Comparison of ENCODE assay signal across 1 cellular context in genomic region chr17:60392845-60393702, GRCh38.
TF ChIP-seq lines count a peak whose summit lies in the region.

No MANE protein-coding gene starts in this region.

TF ChIP-seq in K562, 482 proteins besides CTCF, POLR2A, EP300 and RAD21 (continued from another document and continues in another):
- TF ChIP-seq, protein P1, sequence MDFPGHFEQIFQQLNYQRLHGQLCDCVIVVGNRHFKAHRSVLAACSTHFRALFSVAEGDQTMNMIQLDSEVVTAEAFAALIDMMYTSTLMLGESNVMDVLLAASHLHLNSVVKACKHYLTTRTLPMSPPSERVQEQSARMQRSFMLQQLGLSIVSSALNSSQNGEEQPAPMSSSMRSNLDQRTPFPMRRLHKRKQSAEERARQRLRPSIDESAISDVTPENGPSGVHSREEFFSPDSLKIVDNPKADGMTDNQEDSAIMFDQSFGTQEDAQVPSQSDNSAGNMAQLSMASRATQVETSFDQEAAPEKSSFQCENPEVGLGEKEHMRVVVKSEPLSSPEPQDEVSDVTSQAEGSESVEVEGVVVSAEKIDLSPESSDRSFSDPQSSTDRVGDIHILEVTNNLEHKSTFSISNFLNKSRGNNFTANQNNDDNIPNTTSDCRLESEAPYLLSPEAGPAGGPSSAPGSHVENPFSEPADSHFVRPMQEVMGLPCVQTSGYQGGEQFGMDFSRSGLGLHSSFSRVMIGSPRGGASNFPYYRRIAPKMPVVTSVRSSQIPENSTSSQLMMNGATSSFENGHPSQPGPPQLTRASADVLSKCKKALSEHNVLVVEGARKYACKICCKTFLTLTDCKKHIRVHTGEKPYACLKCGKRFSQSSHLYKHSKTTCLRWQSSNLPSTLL (IDR thresholded peaks at IDR 0.05) = no peak
- TF ChIP-seq RAD51 (IDR thresholded peaks at IDR 0.05; ENCODE audit: borderline replicate concordance, low read depth) (peak; percentile 30; the same call in 1 of the 2 replicates), FOXM1 (IDR thresholded peaks at IDR 0.05; ENCODE audit: low read depth) (no peak), FOXM1 (CRISPR knock-in tag; IDR thresholded peaks at IDR 0.05; ENCODE audit: low read depth) (no peak), ARNT (IDR thresholded peaks at IDR 0.05) (peak in 1 of 2 experiments; percentile 45; a peak in 1 of 4 replicates), ZC3H4 (CRISPR knock-in tag; IDR thresholded peaks at IDR 0.05; ENCODE audit: borderline replicate concordance) (peak; percentile 81; the same call in 1 of the 2 replicates), KDM5B (IDR thresholded peaks at IDR 0.05; ENCODE audit: insufficient replicate concordance, low read depth, low read length) (peak; percentile 20), FOXA1 (IDR thresholded peaks at IDR 0.05; ENCODE audit: borderline replicate concordance) (no peak), RNF2 (IDR thresholded peaks at IDR 0.05) (no peak), NFIC (IDR thresholded peaks at IDR 0.05) (peak; percentile 82), TEAD4 (IDR thresholded peaks at IDR 0.05; ENCODE audit: low read length) (0 out of 2 replicates have a peak, but pooled peaks have one; percentile 38), TEAD4 (CRISPR knock-in tag; IDR thresholded peaks at IDR 0.05; ENCODE audit: borderline replicate concordance) (0 out of 2 replicates have a peak, but pooled peaks have one; percentile 42), KLF10 (CRISPR knock-in tag; IDR thresholded peaks at IDR 0.05) (peak; percentile 41; the same call in 1 of the 2 replicates), ZNF12 (CRISPR knock-in tag; IDR thresholded peaks at IDR 0.05) (0 out of 2 replicates have a peak, but pooled peaks have one; percentile 24), KLF6 (CRISPR knock-in tag; IDR thresholded peaks at IDR 0.05; ENCODE audit: borderline replicate concordance) (no peak), ZNF592 (IDR thresholded peaks at IDR 0.05) (peak; percentile 72; the same call in 1 of the 2 replicates), JUN (IDR thresholded peaks at IDR 0.05; ENCODE audit: borderline replicate concordance, low read depth, low read length) (no peak), JUN (CRISPR knock-in tag; IDR thresholded peaks at IDR 0.05; ENCODE audit: borderline replicate concordance) (0 out of 2 replicates have a peak, but pooled peaks have one; percentile 13), ZNF518B (CRISPR knock-in tag; IDR thresholded peaks at IDR 0.05) (0 out of 2 replicates have a peak, but pooled peaks have one; percentile 48), USF1 (CRISPR knock-in tag; IDR thresholded peaks at IDR 0.05) (peak; percentile 57; the same call in 1 of the 2 replicates), L3MBTL2 (IDR thresholded peaks at IDR 0.05) (peak; percentile 64), RBM22 (IDR thresholded peaks at IDR 0.05; ENCODE audit: low read depth, low read length, poor library complexity, severe bottlenecking) (no peak), BRD9 (IDR thresholded peaks at IDR 0.05; ENCODE audit: low read depth, partially characterized antibody) (peak; percentile 7), HMGXB4 (CRISPR knock-in tag; IDR thresholded peaks at IDR 0.05) (no peak), NFRKB (IDR thresholded peaks at IDR 0.05; ENCODE audit: low read depth) (0 out of 2 replicates have a peak, but pooled peaks have one; percentile 88), HMG20B (CRISPR knock-in tag; IDR thresholded peaks at IDR 0.05) (0 out of 2 replicates have a peak, but pooled peaks have one; percentile 48), POLR2H (tag; IDR thresholded peaks at IDR 0.05; ENCODE audit: low read depth) (peak; percentile 70), THAP7 (CRISPR knock-in tag; IDR thresholded peaks at IDR 0.05) (0 out of 2 replicates have a peak, but pooled peaks have one; percentile 52), RBM39 (optimal IDR thresholded peaks at IDR 0.05; ENCODE audit: low read depth, low read length) (peak; percentile 62), ETV1 (tag; conservative IDR thresholded peaks at IDR 0.05; ENCODE audit: low read depth) (peak; percentile 35; the same call in 1 of the 2 replicates)
- TF ChIP-seq, protein P2, sequence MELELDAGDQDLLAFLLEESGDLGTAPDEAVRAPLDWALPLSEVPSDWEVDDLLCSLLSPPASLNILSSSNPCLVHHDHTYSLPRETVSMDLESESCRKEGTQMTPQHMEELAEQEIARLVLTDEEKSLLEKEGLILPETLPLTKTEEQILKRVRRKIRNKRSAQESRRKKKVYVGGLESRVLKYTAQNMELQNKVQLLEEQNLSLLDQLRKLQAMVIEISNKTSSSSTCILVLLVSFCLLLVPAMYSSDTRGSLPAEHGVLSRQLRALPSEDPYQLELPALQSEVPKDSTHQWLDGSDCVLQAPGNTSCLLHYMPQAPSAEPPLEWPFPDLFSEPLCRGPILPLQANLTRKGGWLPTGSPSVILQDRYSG (tag; conservative IDR thresholded peaks at IDR 0.05; ENCODE audit: low read depth) = peak; percentile 67
- TF ChIP-seq, protein P3, sequence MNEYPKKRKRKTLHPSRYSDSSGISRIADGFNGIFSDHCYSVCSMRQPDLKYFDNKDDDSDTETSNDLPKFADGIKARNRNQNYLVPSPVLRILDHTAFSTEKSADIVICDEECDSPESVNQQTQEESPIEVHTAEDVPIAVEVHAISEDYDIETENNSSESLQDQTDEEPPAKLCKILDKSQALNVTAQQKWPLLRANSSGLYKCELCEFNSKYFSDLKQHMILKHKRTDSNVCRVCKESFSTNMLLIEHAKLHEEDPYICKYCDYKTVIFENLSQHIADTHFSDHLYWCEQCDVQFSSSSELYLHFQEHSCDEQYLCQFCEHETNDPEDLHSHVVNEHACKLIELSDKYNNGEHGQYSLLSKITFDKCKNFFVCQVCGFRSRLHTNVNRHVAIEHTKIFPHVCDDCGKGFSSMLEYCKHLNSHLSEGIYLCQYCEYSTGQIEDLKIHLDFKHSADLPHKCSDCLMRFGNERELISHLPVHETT (CRISPR knock-in tag; conservative IDR thresholded peaks at IDR 0.05 in 1 of 2, IDR thresholded peaks at IDR 0.05 in 1 of 2) = no peak
